ENCODE assay signal across 27 cellular contexts in the genomic region with DNA sequence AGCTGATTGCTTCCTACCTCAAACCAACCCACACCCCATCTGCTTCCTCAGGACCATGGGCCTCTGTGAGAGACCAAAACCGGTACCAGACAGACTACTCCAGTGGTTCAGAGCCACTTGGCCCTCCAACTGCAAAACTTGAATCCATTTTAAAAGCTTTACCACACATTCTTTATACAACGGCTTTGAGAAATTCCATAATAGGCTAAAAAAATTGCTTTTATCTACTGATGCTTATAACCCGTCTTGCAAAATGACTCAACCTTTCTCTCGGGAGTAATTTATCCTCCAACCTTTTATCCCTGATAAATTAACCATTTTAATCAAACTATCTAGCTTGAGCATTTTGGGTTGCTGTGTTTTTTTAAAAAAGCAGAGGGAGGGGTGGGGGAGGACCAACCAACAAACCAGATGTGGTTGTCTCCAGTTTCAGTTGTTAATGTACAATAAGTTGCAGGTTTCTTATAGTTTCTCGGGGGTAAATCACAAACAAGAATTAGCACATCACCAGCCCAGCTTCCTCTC.
"Had no signal": no experiment of that assay in that cellular context is flagged by ENCODE, and none has a peak within 500 bp of the region (broad histone marks: within the 10 kb centered on the region; RNA-seq: fewer than 3 reads in every experiment).

No MANE protein-coding gene starts in this region.

- H3K27ac Mint-ChIP-seq: activated CD4-positive, alpha-beta memory T cell treated with anti-CD3 and anti-CD28 coated beads, Interleukin-2, amount 10 ng/mL, durations not matched to agents 7 days and 5 days; activated CD4-positive, alpha-beta T cell treated with anti-CD3 and anti-CD28 coated beads, Interleukin-2, amount 10 ng/mL, durations not matched to agents 24 days and 14 days; activated CD8-positive, alpha-beta memory T cell treated with anti-CD3 and anti-CD28 coated beads, Interleukin-2, amount 10 ng/mL, durations not matched to agents 7 days and 5 days; activated naive CD4-positive, alpha-beta T cell treated with anti-CD3 and anti-CD28 coated beads, Interleukin-2, amount 10 ng/mL, durations not matched to agents 7 days and 5 days; activated naive CD8-positive, alpha-beta T cell treated with anti-CD3 and anti-CD28 coated beads, Interleukin-2, amount 50 U/mL, for 24 hours; nephron; stimulated activated memory B cell treated with anti-CD40 and anti-IgM and Interleukin-4, amounts not matched to agents 10 μg/mL and 1 μg/mL and 100 μg/mL, for 72 hours had no signal

- H3K4me3 ChIP-seq: gastrocnemius medialis, left lung, lung, right lobe of liver, stomach, suprapubic skin, tibial nerve had no signal

- H3K36me3 ChIP-seq: gastrocnemius medialis, left lung, right lobe of liver, stomach, suprapubic skin, tibial nerve had no signal

- H3K27me3 Mint-ChIP-seq: activated CD4-positive, alpha-beta memory T cell treated with anti-CD3 and anti-CD28 coated beads, Interleukin-2, amount 10 ng/mL, durations not matched to agents 7 days and 5 days; activated CD4-positive, alpha-beta T cell treated with anti-CD3 and anti-CD28 coated beads, Interleukin-2, amount 10 ng/mL, durations not matched to agents 24 days and 14 days; activated CD8-positive, alpha-beta memory T cell treated with anti-CD3 and anti-CD28 coated beads, Interleukin-2, amount 10 ng/mL, durations not matched to agents 7 days and 5 days; activated naive CD4-positive, alpha-beta T cell treated with anti-CD3 and anti-CD28 coated beads, Interleukin-2, amount 10 ng/mL, durations not matched to agents 7 days and 5 days; activated naive CD8-positive, alpha-beta T cell treated with anti-CD3 and anti-CD28 coated beads, Interleukin-2, amount 50 U/mL, for 24 hours; stimulated activated memory B cell treated with anti-CD40 and anti-IgM and Interleukin-4, amounts not matched to agents 10 μg/mL and 1 μg/mL and 100 μg/mL, for 72 hours had no signal

- ATAC-seq: activated CD4-positive, CD25-positive, alpha-beta regulatory T cell treated with anti-CD3 and anti-CD28 coated beads, Interleukin-2, amount 50 U/mL, for 24 hours; activated CD8-positive, alpha-beta memory T cell treated with anti-CD3 and anti-CD28 coated beads, Interleukin-2, amount 10 ng/mL, durations not matched to agents 7 days and 5 days; activated naive CD8-positive, alpha-beta T cell treated with anti-CD3 and anti-CD28 coated beads, Interleukin-2, amount 50 U/mL, for 24 hours; gastrocnemius medialis; right lobe of liver; stimulated activated memory B cell treated with anti-CD40 and anti-IgM and Interleukin-4, amounts not matched to agents 10 μg/mL and 1 μg/mL and 100 μg/mL, for 72 hours had no signal

- H3K4me3 Mint-ChIP-seq: activated CD4-positive, alpha-beta memory T cell treated with anti-CD3 and anti-CD28 coated beads, Interleukin-2, amount 10 ng/mL, durations not matched to agents 7 days and 5 days; activated CD4-positive, alpha-beta T cell treated with anti-CD3 and anti-CD28 coated beads, Interleukin-2, amount 10 ng/mL, durations not matched to agents 24 days and 14 days; activated CD8-positive, alpha-beta memory T cell treated with anti-CD3 and anti-CD28 coated beads, Interleukin-2, amount 10 ng/mL, durations not matched to agents 7 days and 5 days; activated naive CD4-positive, alpha-beta T cell treated with anti-CD3 and anti-CD28 coated beads, Interleukin-2, amount 10 ng/mL, durations not matched to agents 7 days and 5 days; activated naive CD8-positive, alpha-beta T cell treated with anti-CD3 and anti-CD28 coated beads, Interleukin-2, amount 50 U/mL, for 24 hours; nephron; stimulated activated memory B cell treated with anti-CD40 and anti-IgM and Interleukin-4, amounts not matched to agents 10 μg/mL and 1 μg/mL and 100 μg/mL, for 72 hours had no signal

- H3K4me1 Mint-ChIP-seq: activated CD4-positive, alpha-beta memory T cell treated with anti-CD3 and anti-CD28 coated beads, Interleukin-2, amount 10 ng/mL, durations not matched to agents 7 days and 5 days; activated CD4-positive, alpha-beta T cell treated with anti-CD3 and anti-CD28 coated beads, Interleukin-2, amount 10 ng/mL, durations not matched to agents 24 days and 14 days; activated CD8-positive, alpha-beta memory T cell treated with anti-CD3 and anti-CD28 coated beads, Interleukin-2, amount 10 ng/mL, durations not matched to agents 7 days and 5 days; activated naive CD4-positive, alpha-beta T cell treated with anti-CD3 and anti-CD28 coated beads, Interleukin-2, amount 10 ng/mL, durations not matched to agents 7 days and 5 days; activated naive CD8-positive, alpha-beta T cell treated with anti-CD3 and anti-CD28 coated beads, Interleukin-2, amount 50 U/mL, for 24 hours; stimulated activated memory B cell treated with anti-CD40 and anti-IgM and Interleukin-4, amounts not matched to agents 10 μg/mL and 1 μg/mL and 100 μg/mL, for 72 hours had no signal

- H3K4me1 ChIP-seq: gastrocnemius medialis, left lung, right lobe of liver, stomach, suprapubic skin, tibial nerve had no signal

- H3K36me3 Mint-ChIP-seq: activated CD8-positive, alpha-beta memory T cell treated with anti-CD3 and anti-CD28 coated beads, Interleukin-2, amount 10 ng/mL, durations not matched to agents 7 days and 5 days; activated naive CD4-positive, alpha-beta T cell treated with anti-CD3 and anti-CD28 coated beads, Interleukin-2, amount 10 ng/mL, durations not matched to agents 7 days and 5 days; stimulated activated memory B cell treated with anti-CD40 and anti-IgM and Interleukin-4, amounts not matched to agents 10 μg/mL and 1 μg/mL and 100 μg/mL, for 72 hours had no signal

- H3K27ac ChIP-seq: gastrocnemius medialis, left lung, right lobe of liver, stomach, suprapubic skin, tibial nerve, VCaP had no signal

- H3K27me3 ChIP-seq: gastrocnemius medialis, left lung, right lobe of liver, stomach, suprapubic skin, tibial nerve had no signal

- FAIRE-seq: small intestine, urothelium cell line had no signal

- H3K9me3 ChIP-seq: gastrocnemius medialis, left lung, right lobe of liver, stomach, suprapubic skin, tibial nerve had no signal

- DNase-seq: activated CD4-positive, alpha-beta memory T cell treated with anti-CD3 and anti-CD28 coated beads, Interleukin-2, amount 10 ng/mL, durations not matched to agents 7 days and 5 days; activated CD4-positive, alpha-beta T cell treated with anti-CD3 and anti-CD28 coated beads, Interleukin-2, amount 10 ng/mL, durations not matched to agents 24 days and 14 days; activated CD8-positive, alpha-beta memory T cell treated with anti-CD3 and anti-CD28 coated beads, Interleukin-2, amount 10 ng/mL, durations not matched to agents 7 days and 5 days; activated effector memory CD4-positive, alpha-beta T cell treated with anti-CD3 and anti-CD28 coated beads, Interleukin-2, amount 50 U/mL, for 16 hours; activated naive CD4-positive, alpha-beta T cell treated with anti-CD3 and anti-CD28 coated beads, Interleukin-2, amount 10 ng/mL, durations not matched to agents 7 days and 5 days; activated naive CD8-positive, alpha-beta T cell treated with anti-CD3 and anti-CD28 coated beads, Interleukin-2, amount 50 U/mL, for 24 hours; activated T-cell treated with anti-CD3 and anti-CD28 coated beads for 4 hours; anterior cingulate cortex; central memory CD4-positive, alpha-beta T cell; dermis blood vessel endothelial cell; effector memory CD4-positive, alpha-beta T cell; gastrocnemius medialis; hippocampal formation; left lung; midbrain; right lobe of liver; small intestine; stimulated activated CD4-positive, alpha-beta T cell treated with anti-CD3 and anti-CD28 coated beads, Interleukin-15, amount 100 ng/mL, for 24 hours; stomach had no signal

- H3K9me3 Mint-ChIP-seq: activated naive CD4-positive, alpha-beta T cell treated with anti-CD3 and anti-CD28 coated beads, Interleukin-2, amount 10 ng/mL, durations not matched to agents 7 days and 5 days; activated naive CD8-positive, alpha-beta T cell treated with anti-CD3 and anti-CD28 coated beads, Interleukin-2, amount 50 U/mL, for 24 hours; stimulated activated memory B cell treated with anti-CD40 and anti-IgM and Interleukin-4, amounts not matched to agents 10 μg/mL and 1 μg/mL and 100 μg/mL, for 72 hours had no signal
